Comparison of ENCODE assay signal across 3 cellular contexts in genomic region chr3:171551296-171551695, GRCh38.
"Had no signal": no experiment of that assay in that cellular context is flagged by ENCODE, and none has a peak within 500 bp of the region (broad histone marks: within the 10 kb centered on the region; RNA-seq: fewer than 3 reads in every experiment).

No MANE protein-coding gene starts in this region.

- ATAC-seq: GM12878 had no signal

- H3K4me3 ChIP-seq: GM12878 had no signal

- DNase-seq: GDM1, GF-D8 had no signal
